Comparison of ENCODE assay signal across 37 cellular contexts in the genomic region with DNA sequence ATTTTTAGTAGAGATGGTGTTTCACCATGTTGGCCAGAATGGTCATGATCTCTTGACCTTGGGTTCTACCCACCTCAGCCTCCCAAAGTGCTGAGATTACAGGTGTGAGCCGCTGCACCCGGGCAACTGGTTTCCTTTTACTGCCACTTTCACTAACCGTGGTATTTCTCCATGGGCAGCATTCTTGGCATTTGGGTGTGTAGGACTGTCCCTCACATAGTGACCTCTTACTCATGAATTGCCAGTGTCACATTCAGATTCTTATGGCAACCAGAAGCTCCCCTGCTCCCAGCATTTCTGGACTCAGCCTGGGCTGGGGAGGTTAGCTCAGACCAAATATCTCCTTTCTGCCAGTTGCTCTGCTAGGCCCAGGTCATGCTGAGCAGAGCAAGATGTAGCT. TPM values are rescaled to one million over a fixed set of nuclear protein-coding genes. Genes with fewer than 3 reads are reported as not detected.
"Had no signal": no experiment of that assay in that cellular context is flagged by ENCODE, and none has a peak within 500 bp of the region (broad histone marks: within the 10 kb centered on the region; RNA-seq: fewer than 3 reads in every experiment).

No MANE protein-coding gene starts in this region.

- H3K27me3 ChIP-seq: ascending aorta, breast epithelium, cardiac muscle cell, colonic mucosa, esophagus squamous epithelium, gastroesophageal sphincter, heart right ventricle had no signal

- H3K4me1 Mint-ChIP-seq: activated CD4-positive, alpha-beta T cell treated with anti-CD3 and anti-CD28 coated beads for 36 hours; activated CD4-positive, alpha-beta T cell treated with anti-CD3 and anti-CD28 coated beads, Interleukin-2, amount 10 ng/mL, durations not matched to agents 24 days and 14 days; activated CD8-positive, alpha-beta memory T cell treated with anti-CD3 and anti-CD28 coated beads, Interleukin-2, amount 10 ng/mL, durations not matched to agents 7 days and 5 days; activated naive CD4-positive, alpha-beta T cell treated with anti-CD3 and anti-CD28 coated beads, Interleukin-2, amount 10 ng/mL, durations not matched to agents 7 days and 5 days; activated naive CD8-positive, alpha-beta T cell treated with anti-CD3 and anti-CD28 coated beads, Interleukin-2, amount 10 ng/mL, durations not matched to agents 7 days and 5 days; brain had no signal

- H3K9me3 Mint-ChIP-seq: activated CD4-positive, alpha-beta memory T cell treated with anti-CD3 and anti-CD28 coated beads for 36 hours; activated CD4-positive, alpha-beta T cell treated with anti-CD3 and anti-CD28 coated beads, Interleukin-2, amount 10 ng/mL, durations not matched to agents 24 days and 14 days; activated naive CD4-positive, alpha-beta T cell treated with anti-CD3 and anti-CD28 coated beads, Interleukin-2, amount 10 ng/mL, durations not matched to agents 7 days and 5 days; activated naive CD4-positive, alpha-beta T cell treated with anti-CD3 and anti-CD28 coated beads, Interleukin-2, amount 50 U/mL, for 72 hours; activated naive CD8-positive, alpha-beta T cell treated with anti-CD3 and anti-CD28 coated beads, Interleukin-2, amount 10 ng/mL, durations not matched to agents 7 days and 5 days; activated T-helper 1 cell treated with anti-CD3 and anti-CD28 coated beads, Interleukin-12 subunit alpha, Interleukin-12 subunit beta, Interleukin-2, Interleukin-4 antibody, amounts not matched to agents 30 ng/mL and 10 ng/mL and 1 ng/mL, durations not matched to agents 14 hours and 24 hours and 36 hours; activated T-helper 2 cell treated with anti-CD3 and anti-CD28 coated beads, Interferon-gamma antibody, Interleukin-2, Interleukin-4, amounts not matched to agents 10 μg/mL and 5 μg/mL and 100 μg/mL, durations not matched to agents 14 hours and 24 hours and 36 hours had no signal

- H3K36me3 ChIP-seq: ascending aorta, breast epithelium, cardiac muscle cell, colonic mucosa, esophagus squamous epithelium, gastroesophageal sphincter, heart right ventricle had no signal

- H3K4me3 ChIP-seq: ascending aorta, breast epithelium, cardiac muscle cell, colonic mucosa, esophagus squamous epithelium, gastroesophageal sphincter, heart right ventricle had no signal

- H3K36me3 Mint-ChIP-seq: activated CD4-positive, alpha-beta memory T cell treated with anti-CD3 and anti-CD28 coated beads for 36 hours; activated CD8-positive, alpha-beta memory T cell treated with anti-CD3 and anti-CD28 coated beads, Interleukin-2, amount 10 ng/mL, durations not matched to agents 7 days and 5 days; activated naive CD4-positive, alpha-beta T cell treated with anti-CD3 and anti-CD28 coated beads, Interleukin-2, amount 10 ng/mL, durations not matched to agents 7 days and 5 days; activated naive CD4-positive, alpha-beta T cell treated with anti-CD3 and anti-CD28 coated beads, Interleukin-2, amount 50 U/mL, for 72 hours; activated naive CD8-positive, alpha-beta T cell treated with anti-CD3 and anti-CD28 coated beads, Interleukin-2, amount 10 ng/mL, durations not matched to agents 7 days and 5 days; brain had no signal

- H3K4me3 Mint-ChIP-seq: activated CD4-positive, alpha-beta memory T cell treated with anti-CD3 and anti-CD28 coated beads for 36 hours; activated CD4-positive, alpha-beta T cell treated with anti-CD3 and anti-CD28 coated beads for 36 hours; activated CD4-positive, alpha-beta T cell treated with anti-CD3 and anti-CD28 coated beads, Interleukin-2, amount 10 ng/mL, durations not matched to agents 24 days and 14 days; activated CD8-positive, alpha-beta memory T cell treated with anti-CD3 and anti-CD28 coated beads, Interleukin-2, amount 10 ng/mL, durations not matched to agents 7 days and 5 days; activated CD8-positive, alpha-beta T cell treated with anti-CD3 and anti-CD28 coated beads, Interleukin-2, amount 10 ng/mL, durations not matched to agents 7 days and 5 days; activated naive CD4-positive, alpha-beta T cell treated with anti-CD3 and anti-CD28 coated beads, Interleukin-2, amount 10 ng/mL, durations not matched to agents 7 days and 5 days; activated naive CD8-positive, alpha-beta T cell treated with anti-CD3 and anti-CD28 coated beads, Interleukin-2, amount 10 ng/mL, durations not matched to agents 7 days and 5 days; activated T-helper 1 cell treated with anti-CD3 and anti-CD28 coated beads, Interleukin-12 subunit alpha, Interleukin-12 subunit beta, Interleukin-2, Interleukin-4 antibody, amounts not matched to agents 30 ng/mL and 10 ng/mL and 1 ng/mL, durations not matched to agents 14 hours and 24 hours and 36 hours; brain had no signal

- H3K4me1 ChIP-seq: breast epithelium, colonic mucosa had no signal

- H3K27ac Mint-ChIP-seq: activated CD4-positive, alpha-beta memory T cell treated with anti-CD3 and anti-CD28 coated beads for 36 hours; activated CD4-positive, alpha-beta T cell treated with anti-CD3 and anti-CD28 coated beads for 36 hours; activated CD4-positive, alpha-beta T cell treated with anti-CD3 and anti-CD28 coated beads, Interleukin-2, amount 10 ng/mL, durations not matched to agents 24 days and 14 days; activated CD8-positive, alpha-beta memory T cell treated with anti-CD3 and anti-CD28 coated beads, Interleukin-2, amount 10 ng/mL, durations not matched to agents 7 days and 5 days; activated CD8-positive, alpha-beta T cell treated with anti-CD3 and anti-CD28 coated beads, Interleukin-2, amount 10 ng/mL, durations not matched to agents 7 days and 5 days; activated naive CD4-positive, alpha-beta T cell treated with anti-CD3 and anti-CD28 coated beads, Interleukin-2, amount 10 ng/mL, durations not matched to agents 7 days and 5 days; activated naive CD4-positive, alpha-beta T cell treated with anti-CD3 and anti-CD28 coated beads, Interleukin-2, amount 50 U/mL, for 72 hours; activated naive CD8-positive, alpha-beta T cell treated with anti-CD3 and anti-CD28 coated beads, Interleukin-2, amount 10 ng/mL, durations not matched to agents 7 days and 5 days; activated T-helper 1 cell treated with anti-CD3 and anti-CD28 coated beads, Interleukin-12 subunit alpha, Interleukin-12 subunit beta, Interleukin-2, Interleukin-4 antibody, amounts not matched to agents 30 ng/mL and 10 ng/mL and 1 ng/mL, durations not matched to agents 14 hours and 24 hours and 36 hours; activated T-helper 2 cell treated with anti-CD3 and anti-CD28 coated beads, Interferon-gamma antibody, Interleukin-2, Interleukin-4, amounts not matched to agents 10 μg/mL and 5 μg/mL and 100 μg/mL, durations not matched to agents 14 hours and 24 hours and 36 hours; brain had no signal

- H3K9me3 ChIP-seq: ascending aorta, breast epithelium, colonic mucosa, esophagus squamous epithelium, gastroesophageal sphincter, heart right ventricle had no signal

- H3K27me3 Mint-ChIP-seq: activated CD4-positive, alpha-beta memory T cell treated with anti-CD3 and anti-CD28 coated beads for 36 hours; activated CD4-positive, alpha-beta T cell treated with anti-CD3 and anti-CD28 coated beads for 36 hours; activated CD8-positive, alpha-beta memory T cell treated with anti-CD3 and anti-CD28 coated beads, Interleukin-2, amount 10 ng/mL, durations not matched to agents 7 days and 5 days; activated naive CD4-positive, alpha-beta T cell treated with anti-CD3 and anti-CD28 coated beads, Interleukin-2, amount 10 ng/mL, durations not matched to agents 7 days and 5 days; activated naive CD8-positive, alpha-beta T cell treated with anti-CD3 and anti-CD28 coated beads, Interleukin-2, amount 10 ng/mL, durations not matched to agents 7 days and 5 days had no signal

- H3K27ac ChIP-seq: ascending aorta, breast epithelium, cardiac muscle cell, colonic mucosa, epithelial cell of prostate, esophagus squamous epithelium, gastroesophageal sphincter, heart right ventricle had no signal

- DNase-seq: activated CD4-positive, alpha-beta memory T cell treated with anti-CD3 and anti-CD28 coated beads for 36 hours; activated CD4-positive, alpha-beta T cell treated with anti-CD3 and anti-CD28 coated beads for 36 hours; activated CD4-positive, alpha-beta T cell treated with anti-CD3 and anti-CD28 coated beads, Interleukin-2, amount 10 ng/mL, durations not matched to agents 24 days and 14 days; activated CD4-positive, CD25-positive, alpha-beta regulatory T cell; activated CD4-positive, CD25-positive, alpha-beta regulatory T cell treated with anti-CD3 and anti-CD28 coated beads, Interleukin-2, amount 50 U/mL, for 72 hours; activated CD8-positive, alpha-beta memory T cell treated with anti-CD3 and anti-CD28 coated beads, Interleukin-2, amount 10 ng/mL, durations not matched to agents 7 days and 5 days; activated CD8-positive, alpha-beta memory T cell treated with anti-CD3 and anti-CD28 coated beads, Interleukin-2, amount 50 U/mL, for 4 hours; activated CD8-positive, alpha-beta T cell treated with anti-CD3 and anti-CD28 coated beads, Interleukin-2, amount 10 ng/mL, durations not matched to agents 7 days and 5 days; activated effector memory CD4-positive, alpha-beta T cell treated with anti-CD3 and anti-CD28 coated beads, Interleukin-2, amount 50 U/mL, for 16 hours; activated naive CD4-positive, alpha-beta T cell treated with anti-CD3 and anti-CD28 coated beads, Interleukin-2, amount 10 ng/mL, durations not matched to agents 7 days and 5 days; activated naive CD8-positive, alpha-beta T cell treated with anti-CD3 and anti-CD28 coated beads, Interleukin-2, amount 10 ng/mL, durations not matched to agents 7 days and 5 days; activated T-cell treated with anti-CD3 and anti-CD28 coated beads, Interleukin-2, amount 50 U/mL, for 1 hour; activated T-cell treated with anti-CD3 and anti-CD28 coated beads, Interleukin-2, amount 50 U/mL, for 48 hours; central memory CD4-positive, alpha-beta T cell; cerebellar nuclear complex; colonic mucosa; effector CD8-positive, alpha-beta T cell; esophagus squamous epithelium; foreskin melanocyte; heart right ventricle; T-helper 2 cell had no signal

- ATAC-seq: activated CD4-positive, alpha-beta T cell treated with anti-CD3 and anti-CD28 coated beads for 36 hours; activated CD8-positive, alpha-beta memory T cell treated with anti-CD3 and anti-CD28 coated beads, Interleukin-2, amount 10 ng/mL, durations not matched to agents 7 days and 5 days; activated CD8-positive, alpha-beta T cell treated with anti-CD3 and anti-CD28 coated beads, Interleukin-2, amount 10 ng/mL, durations not matched to agents 7 days and 5 days; activated naive CD4-positive, alpha-beta T cell treated with anti-CD3 and anti-CD28 coated beads, Interleukin-2, amount 50 U/mL, for 72 hours; gastroesophageal sphincter; heart right ventricle had no signal

RNA-seq across cellular contexts. Expression of a gene that starts 50.1 kb away (rescaled TPM):
- total RNA-seq: activated CD4-positive, alpha-beta memory T cell treated with anti-CD3 and anti-CD28 coated beads for 36 hours; activated CD4-positive, alpha-beta T cell treated with anti-CD3 and anti-CD28 coated beads for 36 hours; activated CD8-positive, alpha-beta memory T cell treated with anti-CD3 and anti-CD28 coated beads for 36 hours; activated CD8-positive, alpha-beta memory T cell treated with anti-CD3 and anti-CD28 coated beads, Interleukin-2, amount 10 ng/mL, durations not matched to agents 7 days and 5 days; activated CD8-positive, alpha-beta T cell treated with anti-CD3 and anti-CD28 coated beads, Interleukin-2, amount 10 ng/mL, durations not matched to agents 7 days and 5 days; activated naive CD4-positive, alpha-beta T cell treated with anti-CD3 and anti-CD28 coated beads, Interleukin-2, amount 50 U/mL, for 72 hours; activated naive CD8-positive, alpha-beta T cell treated with anti-CD3 and anti-CD28 coated beads, Interleukin-2, amount 10 ng/mL, durations not matched to agents 7 days and 5 days; activated T-helper 1 cell treated with anti-CD3 and anti-CD28 coated beads, Interleukin-12 subunit alpha, Interleukin-12 subunit beta, Interleukin-2, Interleukin-4 antibody, amounts not matched to agents 30 ng/mL and 10 ng/mL and 1 ng/mL, durations not matched to agents 14 hours and 24 hours and 36 hours; activated T-helper 2 cell treated with anti-CD3 and anti-CD28 coated beads, Interferon-gamma antibody, Interleukin-2, Interleukin-4, amounts not matched to agents 10 μg/mL and 5 μg/mL and 100 μg/mL, durations not matched to agents 14 hours and 24 hours and 36 hours; ascending aorta; cardiac muscle cell; dermis microvascular lymphatic vessel endothelial cell; endothelial cell of umbilical vein; esophagus squamous epithelium; fibroblast of lung; fibroblast of villous mesenchyme; gastroesophageal sphincter; glomerular endothelial cell; heart right ventricle had no signal
- polyA plus RNA-seq: cardiac muscle cell, endothelial cell of umbilical vein, esophagus, fibroblast of lung, heart right ventricle had no signal
